1 cellular context compared by ENCODE assay signal in the genomic region with DNA sequence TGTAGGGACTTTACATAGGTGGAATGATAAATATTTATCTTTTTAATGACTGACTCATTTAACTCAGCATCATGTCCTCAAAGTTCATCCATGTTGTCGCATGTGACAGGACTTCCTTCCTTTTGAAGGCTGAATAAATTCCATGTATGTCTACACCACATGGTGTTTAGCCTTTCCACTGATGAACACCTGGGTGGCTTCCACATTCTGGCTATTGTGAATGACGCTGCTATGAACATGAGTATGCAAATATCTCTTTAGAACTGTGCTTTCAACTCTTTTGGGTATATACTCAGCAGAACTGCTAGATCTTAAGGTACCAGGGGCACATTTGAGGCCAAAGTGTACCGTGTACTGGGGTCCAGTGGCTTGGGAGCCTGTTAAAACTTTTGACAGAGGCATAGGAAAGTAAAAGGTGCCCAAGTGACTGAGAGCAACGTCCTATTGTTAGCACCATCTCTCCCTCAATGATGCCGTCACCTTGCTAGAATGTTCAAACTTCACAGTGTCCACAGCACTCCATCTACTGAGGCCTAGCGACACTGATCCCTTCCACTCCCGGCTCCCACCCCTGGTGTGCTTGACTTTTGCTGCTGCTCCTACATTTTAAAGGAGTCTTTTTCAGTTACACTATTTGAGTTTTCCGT.
TF ChIP-seq lines count a peak whose summit lies in the region.

No MANE protein-coding gene starts in this region.

TF ChIP-seq in SK-N-SH, 30 proteins besides CTCF, POLR2A, EP300 and RAD21 (continued from another document):
- TF ChIP-seq, protein P1, sequence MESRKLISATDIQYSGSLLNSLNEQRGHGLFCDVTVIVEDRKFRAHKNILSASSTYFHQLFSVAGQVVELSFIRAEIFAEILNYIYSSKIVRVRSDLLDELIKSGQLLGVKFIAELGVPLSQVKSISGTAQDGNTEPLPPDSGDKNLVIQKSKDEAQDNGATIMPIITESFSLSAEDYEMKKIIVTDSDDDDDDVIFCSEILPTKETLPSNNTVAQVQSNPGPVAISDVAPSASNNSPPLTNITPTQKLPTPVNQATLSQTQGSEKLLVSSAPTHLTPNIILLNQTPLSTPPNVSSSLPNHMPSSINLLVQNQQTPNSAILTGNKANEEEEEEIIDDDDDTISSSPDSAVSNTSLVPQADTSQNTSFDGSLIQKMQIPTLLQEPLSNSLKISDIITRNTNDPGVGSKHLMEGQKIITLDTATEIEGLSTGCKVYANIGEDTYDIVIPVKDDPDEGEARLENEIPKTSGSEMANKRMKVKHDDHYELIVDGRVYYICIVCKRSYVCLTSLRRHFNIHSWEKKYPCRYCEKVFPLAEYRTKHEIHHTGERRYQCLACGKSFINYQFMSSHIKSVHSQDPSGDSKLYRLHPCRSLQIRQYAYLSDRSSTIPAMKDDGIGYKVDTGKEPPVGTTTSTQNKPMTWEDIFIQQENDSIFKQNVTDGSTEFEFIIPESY (IDR thresholded peaks at IDR 0.05; ENCODE audit: borderline replicate concordance, low read depth), result no peak
- TF ChIP-seq FOXM1 (IDR thresholded peaks at IDR 0.05; ENCODE audit: low read depth) (no peak), EZH2phosphoT487 (IDR thresholded peaks at IDR 0.05; ENCODE audit: borderline replicate concordance, low read depth) (no peak)
